ENCODE assay signal across 28 cellular contexts in genomic region chr12:101968770-101969169, GRCh38.
DNase-seq lines count a peak whose midpoint lies in the region; FAIRE-seq and TF ChIP-seq lines count a peak whose summit lies in the region.
"Had no signal": no experiment of that assay in that cellular context is flagged by ENCODE, and none has a peak within 500 bp of the region (broad histone marks: within the 10 kb centered on the region; RNA-seq: fewer than 3 reads in every experiment).

No MANE protein-coding gene starts in this region.

- TF ChIP-seq POLR2A in esophagus squamous epithelium (IDR thresholded peaks at IDR 0.05): no peak

- peaks cover 4% of the 10 kb centered on the region for H3K27me3 Mint-ChIP-seq in activated naive CD4-positive, alpha-beta T cell treated with anti-CD3 and anti-CD28 coated beads, Interleukin-2, amount 10 ng/mL, durations not matched to agents 7 days and 5 days

- H3K27ac Mint-ChIP-seq in activated naive CD4-positive, alpha-beta T cell treated with anti-CD3 and anti-CD28 coated beads, Interleukin-2, amount 10 ng/mL, durations not matched to agents 7 days and 5 days: no peak overlapping the region
- H3K27ac Mint-ChIP-seq: natural killer cell had no signal

- FAIRE-seq in bronchial epithelial cell (lab: Jason Lieb, UNC): no peak
- FAIRE-seq: H1 had no signal

- H3K36me3 ChIP-seq in bronchial epithelial cell (ENCODE audit: control insufficient read depth, insufficient read depth, low read length) (no peaks in the 10 kb centered on the region), esophagus squamous epithelium (no peaks in the 10 kb centered on the region)
- H3K36me3 ChIP-seq: colonic mucosa, heart right ventricle, lower lobe of right lung, transverse colon had no signal

- 17 to 50% methylated on average over 1 of the region's 1 CpG for WGBS in esophagus squamous epithelium, 2 donors

- no peak overlapping the region for H3K4me3 Mint-ChIP-seq in activated naive CD4-positive, alpha-beta T cell treated with anti-CD3 and anti-CD28 coated beads, Interleukin-2, amount 10 ng/mL, durations not matched to agents 7 days and 5 days
- H3K4me3 Mint-ChIP-seq: natural killer cell had no signal

- H3K27ac ChIP-seq in esophagus squamous epithelium: no peak overlapping the region
- H3K27ac ChIP-seq: colonic mucosa, epithelial cell of prostate, heart right ventricle, lower lobe of right lung, RWPE1, transverse colon had no signal

- no peaks in the 10 kb centered on the region for H3K9me3 Mint-ChIP-seq in activated naive CD4-positive, alpha-beta T cell treated with anti-CD3 and anti-CD28 coated beads, Interleukin-2, amount 10 ng/mL, durations not matched to agents 7 days and 5 days

- H3K27me3 ChIP-seq in bronchial epithelial cell (ENCODE audit: control insufficient read depth, insufficient read depth, low read length) (no peaks in the 10 kb centered on the region), esophagus squamous epithelium (no peaks in the 10 kb centered on the region)
- H3K27me3 ChIP-seq: colonic mucosa, heart right ventricle, transverse colon had no signal

- peak; percentile 22 for DNase-seq in activated naive CD4-positive, alpha-beta T cell treated with anti-CD3 and anti-CD28 coated beads, Interleukin-2, amount 10 ng/mL, durations not matched to agents 7 days and 5 days
- no peak for DNase-seq in activated naive CD4-positive, alpha-beta T cell (lab: John Stamatoyannopoulos, UW)
- DNase-seq in HT1080 (ENCODE audit: low read depth): peak; percentile 80
- DNase-seq in bronchial epithelial cell (ENCODE audit: low read depth): peak; percentile 74
- DNase-seq in NCI-H69 (lab: John Stamatoyannopoulos, UW): no peak
- no peak for DNase-seq in esophagus squamous epithelium (lab: John Stamatoyannopoulos, UW)
- no peak for DNase-seq in AG20443 (ENCODE audit: low spot score)
- DNase-seq: ACHN; activated gamma-delta T cell; activated T-cell treated with anti-CD3 and anti-CD28 coated beads for 4 hours; amniotic stem cell; Caco-2; colonic mucosa; DMS79; effector CD8-positive, alpha-beta T cell; foreskin fibroblast; heart right ventricle; IMR-90; lower lobe of right lung; natural killer cell; NCI-H1105 treated with DMSO at 0.1 percent for 48 hours; NCI-H2029; NCI-H2227 treated with DMSO at 0.1 percent for 48 hours; NCI-H748 treated with DMSO at 0.1 percent for 48 hours; transverse colon had no signal

- TF ChIP-seq CTCF in bronchial epithelial cell (IDR thresholded peaks at IDR 0.05; ENCODE audit: insufficient read depth, low read length, severe bottlenecking) (no peak), esophagus squamous epithelium (IDR thresholded peaks at IDR 0.05) (no peak)

- H3K36me3 Mint-ChIP-seq in activated naive CD4-positive, alpha-beta T cell treated with anti-CD3 and anti-CD28 coated beads, Interleukin-2, amount 10 ng/mL, durations not matched to agents 7 days and 5 days: no peaks in the 10 kb centered on the region
- H3K36me3 Mint-ChIP-seq: natural killer cell had no signal

- peaks cover 18% of the 10 kb centered on the region for H3K4me1 Mint-ChIP-seq in activated naive CD4-positive, alpha-beta T cell treated with anti-CD3 and anti-CD28 coated beads, Interleukin-2, amount 10 ng/mL, durations not matched to agents 7 days and 5 days

- intact Hi-C loops in esophagus squamous epithelium (cut with DNase I): no loop called here

- CTCF ChIA-PET in activated naive CD4-positive, alpha-beta T cell treated with anti-CD3 and anti-CD28 coated beads, Interleukin-2, amount 10 ng/mL, durations not matched to agents 7 days and 5 days (lab: Charles Lee): no interaction called here

- H3K4me1 ChIP-seq in esophagus squamous epithelium: no peaks in the 10 kb centered on the region
- H3K4me1 ChIP-seq: Caco-2, colonic mucosa, heart right ventricle, lower lobe of right lung, transverse colon had no signal

- H3K9me3 ChIP-seq in esophagus squamous epithelium: no peaks in the 10 kb centered on the region
- H3K9me3 ChIP-seq: Caco-2, colonic mucosa, lower lobe of right lung, transverse colon had no signal

- H3K4me3 ChIP-seq in bronchial epithelial cell (ENCODE audit: low read depth, low read length) (no peak overlapping the region), esophagus squamous epithelium (no peak overlapping the region)
- H3K4me3 ChIP-seq: colonic mucosa, heart right ventricle, lower lobe of right lung, transverse colon had no signal

Comparison
In these comparisons a context has a peak if more than half of its experiments do, and no peak if none do; other contexts are left out.
1. DNase-seq: peak in activated naive CD4-positive, alpha-beta T cell treated with anti-CD3 and anti-CD28 coated beads, Interleukin-2, amount 10 ng/mL, durations not matched to agents 7 days and 5 days (single experiment), HT1080 (single experiment) and bronchial epithelial cell (single experiment); none in activated naive CD4-positive, alpha-beta T cell (0 of 4), NCI-H69 (single experiment), esophagus squamous epithelium (single experiment) and AG20443 (single experiment).